ENCODE assay signal across 12 cellular contexts in the genomic region with DNA sequence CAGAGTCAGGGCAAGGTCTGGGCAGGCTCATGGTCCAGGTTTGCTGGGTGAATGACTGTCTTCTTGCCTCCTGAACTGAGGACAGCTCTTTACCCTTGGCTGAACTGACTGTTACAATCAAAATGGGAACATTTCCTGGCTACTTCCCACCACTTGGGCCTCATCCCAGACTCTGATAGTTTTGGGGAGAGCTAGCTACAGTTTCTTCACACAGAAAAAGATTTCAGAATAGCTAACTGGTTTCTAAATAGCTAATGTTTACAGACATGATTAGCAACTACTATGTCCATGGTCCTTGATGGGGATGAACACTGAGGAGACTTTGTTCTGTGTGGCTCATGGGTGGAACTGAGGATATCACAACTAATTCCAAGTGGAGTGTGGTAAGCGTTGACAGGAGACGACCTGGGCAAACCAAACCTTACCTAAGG. TPM values are rescaled to one million over a fixed set of nuclear protein-coding genes. Genes with fewer than 3 reads are reported as not detected.
DNase-seq lines count a peak whose midpoint lies in the region; ATAC-seq, FAIRE-seq and TF ChIP-seq lines count a peak whose summit lies in the region.
"Had no signal": no experiment of that assay in that cellular context is flagged by ENCODE, and none has a peak within 500 bp of the region (broad histone marks: within the 10 kb centered on the region; RNA-seq: fewer than 3 reads in every experiment).

No MANE protein-coding gene starts in this region.

- H4K20me1 ChIP-seq in MM.1S (ENCODE audit: insufficient read depth, low read length), result no peaks in the 10 kb centered on the region

- no peaks in the 10 kb centered on the region for H3K36me3 ChIP-seq in ovary
- no peaks in the 10 kb centered on the region for H3K36me3 ChIP-seq in MM.1S (replicated peaks; ENCODE audit: insufficient read depth, low read length)

- no peak for TF ChIP-seq CTCF in ovary (IDR thresholded peaks at IDR 0.05)
- TF ChIP-seq CTCF in MM.1S (IDR thresholded peaks at IDR 0.05; ENCODE audit: low read length), result no peak

- H2AFZ ChIP-seq in MM.1S (ENCODE audit: low read length), result no peak overlapping the region

- TF ChIP-seq POLR2A in ovary (IDR thresholded peaks at IDR 0.05), result no peak

- no peaks in the 10 kb centered on the region for H3K79me2 ChIP-seq in MM.1S (ENCODE audit: low read length)

- H3K27ac ChIP-seq in ovary, result peak overlapping the region in 1 of 2 donors; percentile 47
- no peak overlapping the region for H3K27ac ChIP-seq in MM.1S (ENCODE audit: low read length)
- H3K27ac ChIP-seq: body of pancreas had no signal

- TF ChIP-seq EP300 in ovary (IDR thresholded peaks at IDR 0.05), result no peak

- H3F3A ChIP-seq in MM.1S (ENCODE audit: insufficient read depth, low read length), result no peaks in the 10 kb centered on the region

- H3K9me2 ChIP-seq in MM.1S (replicated peaks; ENCODE audit: insufficient read depth, low read length), result no peaks in the 10 kb centered on the region

- peak; percentile 35 for DNase-seq in cerebellar cortex (ENCODE audit: low spot score)
- peak; percentile 54 for DNase-seq in left ventricle myocardium superior
- DNase-seq in ovary, result peak; percentile 73 to 83 (median 75)
- no peak for DNase-seq in urothelium cell line (ENCODE audit: low spot score)
- DNase-seq in dedifferentiated amniotic fluid mesenchymal stem cell (ENCODE audit: extremely low spot score), result no peak
- DNase-seq in MM.1S, result no peak
- no peak for DNase-seq in H4 (ENCODE audit: low spot score)
- DNase-seq: EL; KBM-7; NCI-H1436; stimulated activated CD4-positive, alpha-beta T cell treated with anti-CD3 and anti-CD28 coated beads, Interleukin-1b, Interleukin-23, amount 100 ng/mL, for 48 hours had no signal

- H3K9me3 ChIP-seq in ovary (no peaks in the 10 kb centered on the region), MM.1S (replicated peaks; ENCODE audit: insufficient read depth, low read length) (no peaks in the 10 kb centered on the region)
- H3K9me3 ChIP-seq: body of pancreas had no signal

- H3K9ac ChIP-seq in MM.1S (ENCODE audit: low read length), result no peak overlapping the region

- no peak overlapping the region for H3K4me3 ChIP-seq in ovary
- no peak overlapping the region for H3K4me3 ChIP-seq in MM.1S (ENCODE audit: low read length)
- H3K4me3 ChIP-seq: body of pancreas had no signal

- H3K27me3 ChIP-seq in ovary (no peaks in the 10 kb centered on the region), MM.1S (replicated peaks; ENCODE audit: insufficient read depth, low read length) (no peaks in the 10 kb centered on the region)
- H3K27me3 ChIP-seq: body of pancreas had no signal

- H3K4me1 ChIP-seq in ovary (ENCODE audit: insufficient read depth), result peaks cover 25% of the 10 kb centered on the region
- no peaks in the 10 kb centered on the region for H3K4me1 ChIP-seq in MM.1S (ENCODE audit: low read length)

- FAIRE-seq in urothelium cell line (lab: Jason Lieb, UNC), result peak; percentile 30

- no peak overlapping the region for H3K4me2 ChIP-seq in MM.1S (ENCODE audit: low read depth, low read length)

- ATAC-seq in left ventricle myocardium superior, result peak; percentile 60
- ATAC-seq: body of pancreas had no signal

- intact Hi-C loops in left ventricle myocardium superior (cut with micrococcal nuclease) (no loop called here), ovary (cut with DNase I) (loop anchor here in 3 of 4 donors (5.0 to 10.0 kb wide), 4 partner anchors 77 to 169 kb away; partner anchors contain the start of genes NMB (in 2 of the 3), WDR73 (in 1 of the 3) and ZNF592 (in 1 of the 3))

- WGBS in ovary, 3 donors, result 51 to 59% (median 57%) methylated on average over 2 of the region's 2 CpGs

RNA-seq across cellular contexts. Expression of gene ALPK3, which starts 7.1 kb away (rescaled TPM):
- total RNA-seq in left ventricle myocardium superior (118 TPM), ovary (1 to 10 TPM in 4 of 7 donors, under 1 TPM in 3; 0.48 to 2.1 (median 1.0) TPM)
- polyA plus RNA-seq in ovary, result 1 to 10 TPM in 1 of 2 donors, under 1 TPM in 1; 0.62 to 2.8 TPM
- 0.15 and 0.39 TPM in 2 replicates for total RNA-seq in H4 (2014; rRNA removed; shearing (Covaris generic))

Comparison
In these comparisons a context has a peak if more than half of its experiments do, and no peak if none do; other contexts are left out.
1. DNase-seq: peak in cerebellar cortex (single experiment), left ventricle myocardium superior (single experiment) and ovary (5 of 5); none in urothelium cell line (single experiment), dedifferentiated amniotic fluid mesenchymal stem cell (single experiment), MM.1S (single experiment) and H4 (single experiment).
2. RNA of gene ALPK3, which starts 7.1 kb away (total RNA-seq): 118 TPM in left ventricle myocardium superior (single experiment); 0.48 to 2.1 TPM in ovary and 0.15 to 0.39 TPM in H4; every median in the first group is over 10 times any median in the second.